Comparison of ENCODE assay signal across 1 cellular context in the genomic region with DNA sequence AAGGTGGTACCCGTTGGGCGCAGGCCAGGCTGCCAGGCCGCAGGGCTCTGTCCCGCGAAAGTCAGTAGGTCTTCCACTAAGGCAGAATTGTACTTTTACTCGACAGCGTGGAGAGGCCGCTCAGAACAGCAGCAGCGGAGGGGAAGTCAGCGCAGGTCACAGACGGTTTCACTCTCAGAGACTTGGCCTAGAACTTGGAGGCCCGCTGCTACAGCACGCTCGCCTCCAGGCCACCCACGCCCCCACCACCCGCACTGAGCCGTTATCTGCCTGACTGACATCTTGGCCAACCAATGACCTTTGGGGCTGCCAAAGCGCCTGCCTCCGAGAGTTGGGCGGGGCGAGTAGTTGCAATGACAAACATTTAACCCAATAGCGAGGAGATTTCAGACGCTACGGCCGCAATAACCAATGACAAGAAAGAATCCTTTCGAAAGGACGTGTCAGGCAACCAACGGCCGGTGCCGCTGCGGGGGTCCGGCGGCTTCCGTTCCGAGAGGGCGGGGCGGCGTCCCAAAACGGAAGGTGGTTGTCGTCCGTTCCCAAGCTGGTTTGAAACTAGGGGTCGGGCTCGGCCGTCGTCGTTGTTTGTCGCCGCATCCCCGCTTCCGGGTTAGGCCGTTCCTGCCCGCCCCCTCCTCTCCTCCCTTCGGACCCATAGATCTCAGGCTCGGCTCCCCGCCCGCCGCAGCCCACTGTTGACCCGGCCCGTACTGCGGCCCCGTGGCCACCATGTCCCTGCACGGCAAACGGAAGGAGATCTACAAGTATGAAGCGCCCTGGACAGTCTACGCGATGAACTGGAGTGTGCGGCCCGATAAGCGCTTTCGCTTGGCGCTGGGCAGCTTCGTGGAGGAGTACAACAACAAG.
TF ChIP-seq lines count a peak whose summit lies in the region.

A gene with protein sequence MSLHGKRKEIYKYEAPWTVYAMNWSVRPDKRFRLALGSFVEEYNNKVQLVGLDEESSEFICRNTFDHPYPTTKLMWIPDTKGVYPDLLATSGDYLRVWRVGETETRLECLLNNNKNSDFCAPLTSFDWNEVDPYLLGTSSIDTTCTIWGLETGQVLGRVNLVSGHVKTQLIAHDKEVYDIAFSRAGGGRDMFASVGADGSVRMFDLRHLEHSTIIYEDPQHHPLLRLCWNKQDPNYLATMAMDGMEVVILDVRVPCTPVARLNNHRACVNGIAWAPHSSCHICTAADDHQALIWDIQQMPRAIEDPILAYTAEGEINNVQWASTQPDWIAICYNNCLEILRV (plus strand): TSS at position 532 of the 870 bp plus-strand sequence. CDS start 201 bp downstream, at position 733.

TF ChIP-seq in HepG2, 621 proteins besides CTCF, POLR2A, EP300 and RAD21 (continued from another document and continues in another):
- no peak for TF ChIP-seq KAT2B (IDR thresholded peaks at IDR 0.05; ENCODE audit: borderline replicate concordance, low read depth, low read length)
- TF ChIP-seq, protein P1, sequence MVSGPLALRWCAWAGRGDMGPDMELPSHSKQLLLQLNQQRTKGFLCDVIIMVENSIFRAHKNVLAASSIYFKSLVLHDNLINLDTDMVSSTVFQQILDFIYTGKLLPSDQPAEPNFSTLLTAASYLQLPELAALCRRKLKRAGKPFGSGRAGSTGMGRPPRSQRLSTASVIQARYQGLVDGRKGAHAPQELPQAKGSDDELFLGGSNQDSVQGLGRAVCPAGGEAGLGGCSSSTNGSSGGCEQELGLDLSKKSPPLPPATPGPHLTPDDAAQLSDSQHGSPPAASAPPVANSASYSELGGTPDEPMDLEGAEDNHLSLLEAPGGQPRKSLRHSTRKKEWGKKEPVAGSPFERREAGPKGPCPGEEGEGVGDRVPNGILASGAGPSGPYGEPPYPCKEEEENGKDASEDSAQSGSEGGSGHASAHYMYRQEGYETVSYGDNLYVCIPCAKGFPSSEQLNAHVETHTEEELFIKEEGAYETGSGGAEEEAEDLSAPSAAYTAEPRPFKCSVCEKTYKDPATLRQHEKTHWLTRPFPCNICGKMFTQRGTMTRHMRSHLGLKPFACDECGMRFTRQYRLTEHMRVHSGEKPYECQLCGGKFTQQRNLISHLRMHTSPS (CRISPR knock-in tag; IDR thresholded peaks at IDR 0.05; ENCODE audit: low read depth): peak; percentile 42
- peak; percentile 34; the same call in 1 of the 2 replicates for TF ChIP-seq ZBTB8A (CRISPR knock-in tag; IDR thresholded peaks at IDR 0.05; ENCODE audit: borderline replicate concordance, low read depth)
- peak; percentile 83 for TF ChIP-seq ZBTB7A (CRISPR knock-in tag; IDR thresholded peaks at IDR 0.05)
- TF ChIP-seq, protein P2, sequence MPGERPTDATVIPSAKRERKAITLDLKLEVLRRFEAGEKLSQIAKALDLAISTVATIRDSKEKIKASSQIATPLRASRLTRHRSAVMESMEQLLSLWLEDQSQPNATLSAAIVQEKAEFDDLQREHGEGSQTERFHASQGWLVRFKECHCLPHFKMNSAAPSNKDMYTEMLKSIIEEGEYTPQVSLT (CRISPR knock-in tag; IDR thresholded peaks at IDR 0.05; ENCODE audit: borderline replicate concordance, low read depth): no peak
- TF ChIP-seq, protein P3, sequence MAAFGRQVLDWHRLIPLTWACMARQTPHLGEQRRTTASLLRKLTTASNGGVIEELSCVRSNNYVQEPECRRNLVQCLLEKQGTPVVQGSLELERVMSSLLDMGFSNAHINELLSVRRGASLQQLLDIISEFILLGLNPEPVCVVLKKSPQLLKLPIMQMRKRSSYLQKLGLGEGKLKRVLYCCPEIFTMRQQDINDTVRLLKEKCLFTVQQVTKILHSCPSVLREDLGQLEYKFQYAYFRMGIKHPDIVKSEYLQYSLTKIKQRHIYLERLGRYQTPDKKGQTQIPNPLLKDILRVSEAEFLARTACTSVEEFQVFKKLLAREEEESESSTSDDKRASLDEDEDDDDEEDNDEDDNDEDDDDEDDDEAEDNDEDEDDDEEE (CRISPR knock-in tag; IDR thresholded peaks at IDR 0.05): peak; percentile 70
- TF ChIP-seq, protein P4, sequence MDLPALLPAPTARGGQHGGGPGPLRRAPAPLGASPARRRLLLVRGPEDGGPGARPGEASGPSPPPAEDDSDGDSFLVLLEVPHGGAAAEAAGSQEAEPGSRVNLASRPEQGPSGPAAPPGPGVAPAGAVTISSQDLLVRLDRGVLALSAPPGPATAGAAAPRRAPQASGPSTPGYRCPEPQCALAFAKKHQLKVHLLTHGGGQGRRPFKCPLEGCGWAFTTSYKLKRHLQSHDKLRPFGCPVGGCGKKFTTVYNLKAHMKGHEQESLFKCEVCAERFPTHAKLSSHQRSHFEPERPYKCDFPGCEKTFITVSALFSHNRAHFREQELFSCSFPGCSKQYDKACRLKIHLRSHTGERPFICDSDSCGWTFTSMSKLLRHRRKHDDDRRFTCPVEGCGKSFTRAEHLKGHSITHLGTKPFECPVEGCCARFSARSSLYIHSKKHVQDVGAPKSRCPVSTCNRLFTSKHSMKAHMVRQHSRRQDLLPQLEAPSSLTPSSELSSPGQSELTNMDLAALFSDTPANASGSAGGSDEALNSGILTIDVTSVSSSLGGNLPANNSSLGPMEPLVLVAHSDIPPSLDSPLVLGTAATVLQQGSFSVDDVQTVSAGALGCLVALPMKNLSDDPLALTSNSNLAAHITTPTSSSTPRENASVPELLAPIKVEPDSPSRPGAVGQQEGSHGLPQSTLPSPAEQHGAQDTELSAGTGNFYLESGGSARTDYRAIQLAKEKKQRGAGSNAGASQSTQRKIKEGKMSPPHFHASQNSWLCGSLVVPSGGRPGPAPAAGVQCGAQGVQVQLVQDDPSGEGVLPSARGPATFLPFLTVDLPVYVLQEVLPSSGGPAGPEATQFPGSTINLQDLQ (CRISPR knock-in tag; IDR thresholded peaks at IDR 0.05): no peak
- peak; percentile 97 for TF ChIP-seq ZFY (CRISPR knock-in tag; IDR thresholded peaks at IDR 0.05)
- TF ChIP-seq, protein P5, sequence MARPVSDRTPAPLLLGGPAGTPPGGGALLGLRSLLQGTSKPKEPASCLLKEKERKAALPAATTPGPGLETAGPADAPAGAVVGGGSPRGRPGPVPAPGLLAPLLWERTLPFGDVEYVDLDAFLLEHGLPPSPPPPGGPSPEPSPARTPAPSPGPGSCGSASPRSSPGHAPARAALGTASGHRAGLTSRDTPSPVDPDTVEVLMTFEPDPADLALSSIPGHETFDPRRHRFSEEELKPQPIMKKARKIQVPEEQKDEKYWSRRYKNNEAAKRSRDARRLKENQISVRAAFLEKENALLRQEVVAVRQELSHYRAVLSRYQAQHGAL (CRISPR knock-in tag; IDR thresholded peaks at IDR 0.05; ENCODE audit: not compliant biosample characterization): peak; percentile 76
- peak; percentile 84 for TF ChIP-seq KLF12 (CRISPR knock-in tag; IDR thresholded peaks at IDR 0.05; ENCODE audit: borderline replicate concordance)
- TF ChIP-seq SP1 (IDR thresholded peaks at IDR 0.05): no peak
- peak; percentile 79; the same call in 1 of the 2 replicates for TF ChIP-seq SP1 (CRISPR knock-in tag; IDR thresholded peaks at IDR 0.05)
- TF ChIP-seq ZNF577 (CRISPR knock-in tag; IDR thresholded peaks at IDR 0.05; ENCODE audit: borderline replicate concordance, low read depth): no peak
- 0 out of 2 replicates have a peak, but pooled peaks have one; percentile 32 for TF ChIP-seq PAX8 (CRISPR knock-in tag; IDR thresholded peaks at IDR 0.05; ENCODE audit: borderline replicate concordance)
- peak; percentile 24; the same call in 1 of the 2 replicates for TF ChIP-seq ZBTB1 (CRISPR knock-in tag; IDR thresholded peaks at IDR 0.05; ENCODE audit: borderline replicate concordance)
- TF ChIP-seq SATB2 (CRISPR knock-in tag; IDR thresholded peaks at IDR 0.05): 0 out of 2 replicates have a peak, but pooled peaks have one; percentile 70
- TF ChIP-seq ZNF501 (CRISPR knock-in tag; IDR thresholded peaks at IDR 0.05): peak; percentile 93
- TF ChIP-seq, protein P6, sequence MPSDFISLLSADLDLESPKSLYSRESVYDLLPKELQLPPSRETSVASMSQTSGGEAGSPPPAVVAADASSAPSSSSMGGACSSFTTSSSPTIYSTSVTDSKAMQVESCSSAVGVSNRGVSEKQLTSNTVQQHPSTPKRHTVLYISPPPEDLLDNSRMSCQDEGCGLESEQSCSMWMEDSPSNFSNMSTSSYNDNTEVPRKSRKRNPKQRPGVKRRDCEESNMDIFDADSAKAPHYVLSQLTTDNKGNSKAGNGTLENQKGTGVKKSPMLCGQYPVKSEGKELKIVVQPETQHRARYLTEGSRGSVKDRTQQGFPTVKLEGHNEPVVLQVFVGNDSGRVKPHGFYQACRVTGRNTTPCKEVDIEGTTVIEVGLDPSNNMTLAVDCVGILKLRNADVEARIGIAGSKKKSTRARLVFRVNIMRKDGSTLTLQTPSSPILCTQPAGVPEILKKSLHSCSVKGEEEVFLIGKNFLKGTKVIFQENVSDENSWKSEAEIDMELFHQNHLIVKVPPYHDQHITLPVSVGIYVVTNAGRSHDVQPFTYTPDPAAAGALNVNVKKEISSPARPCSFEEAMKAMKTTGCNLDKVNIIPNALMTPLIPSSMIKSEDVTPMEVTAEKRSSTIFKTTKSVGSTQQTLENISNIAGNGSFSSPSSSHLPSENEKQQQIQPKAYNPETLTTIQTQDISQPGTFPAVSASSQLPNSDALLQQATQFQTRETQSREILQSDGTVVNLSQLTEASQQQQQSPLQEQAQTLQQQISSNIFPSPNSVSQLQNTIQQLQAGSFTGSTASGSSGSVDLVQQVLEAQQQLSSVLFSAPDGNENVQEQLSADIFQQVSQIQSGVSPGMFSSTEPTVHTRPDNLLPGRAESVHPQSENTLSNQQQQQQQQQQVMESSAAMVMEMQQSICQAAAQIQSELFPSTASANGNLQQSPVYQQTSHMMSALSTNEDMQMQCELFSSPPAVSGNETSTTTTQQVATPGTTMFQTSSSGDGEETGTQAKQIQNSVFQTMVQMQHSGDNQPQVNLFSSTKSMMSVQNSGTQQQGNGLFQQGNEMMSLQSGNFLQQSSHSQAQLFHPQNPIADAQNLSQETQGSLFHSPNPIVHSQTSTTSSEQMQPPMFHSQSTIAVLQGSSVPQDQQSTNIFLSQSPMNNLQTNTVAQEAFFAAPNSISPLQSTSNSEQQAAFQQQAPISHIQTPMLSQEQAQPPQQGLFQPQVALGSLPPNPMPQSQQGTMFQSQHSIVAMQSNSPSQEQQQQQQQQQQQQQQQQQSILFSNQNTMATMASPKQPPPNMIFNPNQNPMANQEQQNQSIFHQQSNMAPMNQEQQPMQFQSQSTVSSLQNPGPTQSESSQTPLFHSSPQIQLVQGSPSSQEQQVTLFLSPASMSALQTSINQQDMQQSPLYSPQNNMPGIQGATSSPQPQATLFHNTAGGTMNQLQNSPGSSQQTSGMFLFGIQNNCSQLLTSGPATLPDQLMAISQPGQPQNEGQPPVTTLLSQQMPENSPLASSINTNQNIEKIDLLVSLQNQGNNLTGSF (CRISPR knock-in tag; IDR thresholded peaks at IDR 0.05): peak; percentile 84
- 0 out of 2 replicates have a peak, but pooled peaks have one; percentile 51 for TF ChIP-seq ZNF546 (CRISPR knock-in tag; conservative IDR thresholded peaks at IDR 0.05)
- TF ChIP-seq, protein P7, sequence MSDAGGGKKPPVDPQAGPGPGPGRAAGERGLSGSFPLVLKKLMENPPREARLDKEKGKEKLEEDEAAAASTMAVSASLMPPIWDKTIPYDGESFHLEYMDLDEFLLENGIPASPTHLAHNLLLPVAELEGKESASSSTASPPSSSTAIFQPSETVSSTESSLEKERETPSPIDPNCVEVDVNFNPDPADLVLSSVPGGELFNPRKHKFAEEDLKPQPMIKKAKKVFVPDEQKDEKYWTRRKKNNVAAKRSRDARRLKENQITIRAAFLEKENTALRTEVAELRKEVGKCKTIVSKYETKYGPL (CRISPR knock-in tag; IDR thresholded peaks at IDR 0.05): 0 out of 2 replicates have a peak, but pooled peaks have one; percentile 66
- no peak for TF ChIP-seq ATF7-NPFF (CRISPR knock-in tag; IDR thresholded peaks at IDR 0.05; ENCODE audit: low read depth)
- TF ChIP-seq ZSCAN22 (CRISPR knock-in tag; IDR thresholded peaks at IDR 0.05): 0 out of 2 replicates have a peak, but pooled peaks have one; percentile 48
- TF ChIP-seq, protein P8, sequence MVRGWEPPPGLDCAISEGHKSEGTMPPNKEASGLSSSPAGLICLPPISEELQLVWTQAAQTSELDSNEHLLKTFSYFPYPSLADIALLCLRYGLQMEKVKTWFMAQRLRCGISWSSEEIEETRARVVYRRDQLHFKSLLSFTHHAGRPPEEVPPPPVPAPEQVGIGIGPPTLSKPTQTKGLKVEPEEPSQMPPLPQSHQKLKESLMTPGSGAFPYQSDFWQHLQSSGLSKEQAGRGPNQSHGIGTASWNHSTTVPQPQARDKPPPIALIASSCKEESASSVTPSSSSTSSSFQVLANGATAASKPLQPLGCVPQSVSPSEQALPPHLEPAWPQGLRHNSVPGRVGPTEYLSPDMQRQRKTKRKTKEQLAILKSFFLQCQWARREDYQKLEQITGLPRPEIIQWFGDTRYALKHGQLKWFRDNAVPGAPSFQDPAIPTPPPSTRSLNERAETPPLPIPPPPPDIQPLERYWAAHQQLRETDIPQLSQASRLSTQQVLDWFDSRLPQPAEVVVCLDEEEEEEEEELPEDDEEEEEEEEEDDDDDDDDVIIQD (CRISPR knock-in tag; IDR thresholded peaks at IDR 0.05; ENCODE audit: low read depth): peak; percentile 44
- TF ChIP-seq CREB1 (IDR thresholded peaks at IDR 0.05): peak; percentile 93
- peak; percentile 93 for TF ChIP-seq CREB1 (CRISPR knock-in tag; IDR thresholded peaks at IDR 0.05)
- TF ChIP-seq TRIM24 (CRISPR knock-in tag; IDR thresholded peaks at IDR 0.05): 0 out of 2 replicates have a peak, but pooled peaks have one; percentile 13
- peak; percentile 88; the same call in 1 of the 2 replicates for TF ChIP-seq NKX3-1 (CRISPR knock-in tag; IDR thresholded peaks at IDR 0.05)
- no peak for TF ChIP-seq PHB2 (IDR thresholded peaks at IDR 0.05; ENCODE audit: partially characterized antibody)
- TF ChIP-seq ZFP41 (CRISPR knock-in tag; IDR thresholded peaks at IDR 0.05; ENCODE audit: borderline replicate concordance): peak; percentile 59; the same call in 1 of the 2 replicates
